In the genomic region with DNA sequence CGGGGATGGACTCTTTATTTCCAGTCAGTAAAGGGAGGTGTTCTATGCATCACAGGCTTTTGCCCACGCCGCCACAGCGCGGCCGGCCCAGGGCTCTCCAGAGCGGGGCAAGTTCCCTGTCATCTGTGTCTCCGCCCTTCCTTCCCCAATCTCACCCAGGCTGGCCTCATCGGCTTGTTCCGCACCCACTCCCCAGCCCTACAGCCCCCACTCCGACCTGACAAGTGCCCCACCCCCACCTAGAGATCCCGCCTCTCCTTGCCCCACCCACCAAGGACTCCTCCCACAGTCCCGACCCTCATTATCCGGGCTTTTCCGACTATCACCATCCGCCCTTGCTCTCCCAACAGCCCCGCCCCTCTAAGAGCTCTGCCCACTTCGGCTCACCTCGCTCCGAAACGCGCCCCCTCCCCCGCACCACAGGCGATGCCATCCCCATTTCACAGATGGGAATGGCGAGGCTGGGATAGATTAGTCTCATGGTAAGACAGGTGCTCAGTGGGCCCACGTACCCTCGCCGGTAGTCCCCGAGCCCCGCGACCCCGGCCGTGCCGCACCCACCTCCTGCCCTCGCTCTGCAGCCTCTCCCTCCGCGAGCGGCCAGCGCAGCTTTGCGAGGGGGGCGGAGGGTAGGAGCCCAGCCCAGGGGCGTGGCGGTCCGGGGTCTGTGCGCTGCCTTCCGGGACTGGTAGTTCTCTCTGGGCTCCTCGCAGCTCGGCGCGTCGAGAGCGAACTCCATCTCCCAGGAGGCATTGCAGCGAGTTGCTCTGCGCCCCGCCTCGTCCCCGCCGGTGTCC, we compare ENCODE assay signal across 1 cellular context.
A peak's percentile ranks its signal among the peaks of the same experiment; 100 is the strongest.
TF ChIP-seq lines count a peak whose summit lies in the region.

TSS of gene KCTD21 (minus strand) at position 615 of the 797 bp plus-strand sequence. CDS start 14,072 bp downstream, outside the sequence.

TF ChIP-seq in K562, 482 proteins besides CTCF, POLR2A, EP300 and RAD21 (continued from another document and continues in another):
- TF ChIP-seq, protein P1, sequence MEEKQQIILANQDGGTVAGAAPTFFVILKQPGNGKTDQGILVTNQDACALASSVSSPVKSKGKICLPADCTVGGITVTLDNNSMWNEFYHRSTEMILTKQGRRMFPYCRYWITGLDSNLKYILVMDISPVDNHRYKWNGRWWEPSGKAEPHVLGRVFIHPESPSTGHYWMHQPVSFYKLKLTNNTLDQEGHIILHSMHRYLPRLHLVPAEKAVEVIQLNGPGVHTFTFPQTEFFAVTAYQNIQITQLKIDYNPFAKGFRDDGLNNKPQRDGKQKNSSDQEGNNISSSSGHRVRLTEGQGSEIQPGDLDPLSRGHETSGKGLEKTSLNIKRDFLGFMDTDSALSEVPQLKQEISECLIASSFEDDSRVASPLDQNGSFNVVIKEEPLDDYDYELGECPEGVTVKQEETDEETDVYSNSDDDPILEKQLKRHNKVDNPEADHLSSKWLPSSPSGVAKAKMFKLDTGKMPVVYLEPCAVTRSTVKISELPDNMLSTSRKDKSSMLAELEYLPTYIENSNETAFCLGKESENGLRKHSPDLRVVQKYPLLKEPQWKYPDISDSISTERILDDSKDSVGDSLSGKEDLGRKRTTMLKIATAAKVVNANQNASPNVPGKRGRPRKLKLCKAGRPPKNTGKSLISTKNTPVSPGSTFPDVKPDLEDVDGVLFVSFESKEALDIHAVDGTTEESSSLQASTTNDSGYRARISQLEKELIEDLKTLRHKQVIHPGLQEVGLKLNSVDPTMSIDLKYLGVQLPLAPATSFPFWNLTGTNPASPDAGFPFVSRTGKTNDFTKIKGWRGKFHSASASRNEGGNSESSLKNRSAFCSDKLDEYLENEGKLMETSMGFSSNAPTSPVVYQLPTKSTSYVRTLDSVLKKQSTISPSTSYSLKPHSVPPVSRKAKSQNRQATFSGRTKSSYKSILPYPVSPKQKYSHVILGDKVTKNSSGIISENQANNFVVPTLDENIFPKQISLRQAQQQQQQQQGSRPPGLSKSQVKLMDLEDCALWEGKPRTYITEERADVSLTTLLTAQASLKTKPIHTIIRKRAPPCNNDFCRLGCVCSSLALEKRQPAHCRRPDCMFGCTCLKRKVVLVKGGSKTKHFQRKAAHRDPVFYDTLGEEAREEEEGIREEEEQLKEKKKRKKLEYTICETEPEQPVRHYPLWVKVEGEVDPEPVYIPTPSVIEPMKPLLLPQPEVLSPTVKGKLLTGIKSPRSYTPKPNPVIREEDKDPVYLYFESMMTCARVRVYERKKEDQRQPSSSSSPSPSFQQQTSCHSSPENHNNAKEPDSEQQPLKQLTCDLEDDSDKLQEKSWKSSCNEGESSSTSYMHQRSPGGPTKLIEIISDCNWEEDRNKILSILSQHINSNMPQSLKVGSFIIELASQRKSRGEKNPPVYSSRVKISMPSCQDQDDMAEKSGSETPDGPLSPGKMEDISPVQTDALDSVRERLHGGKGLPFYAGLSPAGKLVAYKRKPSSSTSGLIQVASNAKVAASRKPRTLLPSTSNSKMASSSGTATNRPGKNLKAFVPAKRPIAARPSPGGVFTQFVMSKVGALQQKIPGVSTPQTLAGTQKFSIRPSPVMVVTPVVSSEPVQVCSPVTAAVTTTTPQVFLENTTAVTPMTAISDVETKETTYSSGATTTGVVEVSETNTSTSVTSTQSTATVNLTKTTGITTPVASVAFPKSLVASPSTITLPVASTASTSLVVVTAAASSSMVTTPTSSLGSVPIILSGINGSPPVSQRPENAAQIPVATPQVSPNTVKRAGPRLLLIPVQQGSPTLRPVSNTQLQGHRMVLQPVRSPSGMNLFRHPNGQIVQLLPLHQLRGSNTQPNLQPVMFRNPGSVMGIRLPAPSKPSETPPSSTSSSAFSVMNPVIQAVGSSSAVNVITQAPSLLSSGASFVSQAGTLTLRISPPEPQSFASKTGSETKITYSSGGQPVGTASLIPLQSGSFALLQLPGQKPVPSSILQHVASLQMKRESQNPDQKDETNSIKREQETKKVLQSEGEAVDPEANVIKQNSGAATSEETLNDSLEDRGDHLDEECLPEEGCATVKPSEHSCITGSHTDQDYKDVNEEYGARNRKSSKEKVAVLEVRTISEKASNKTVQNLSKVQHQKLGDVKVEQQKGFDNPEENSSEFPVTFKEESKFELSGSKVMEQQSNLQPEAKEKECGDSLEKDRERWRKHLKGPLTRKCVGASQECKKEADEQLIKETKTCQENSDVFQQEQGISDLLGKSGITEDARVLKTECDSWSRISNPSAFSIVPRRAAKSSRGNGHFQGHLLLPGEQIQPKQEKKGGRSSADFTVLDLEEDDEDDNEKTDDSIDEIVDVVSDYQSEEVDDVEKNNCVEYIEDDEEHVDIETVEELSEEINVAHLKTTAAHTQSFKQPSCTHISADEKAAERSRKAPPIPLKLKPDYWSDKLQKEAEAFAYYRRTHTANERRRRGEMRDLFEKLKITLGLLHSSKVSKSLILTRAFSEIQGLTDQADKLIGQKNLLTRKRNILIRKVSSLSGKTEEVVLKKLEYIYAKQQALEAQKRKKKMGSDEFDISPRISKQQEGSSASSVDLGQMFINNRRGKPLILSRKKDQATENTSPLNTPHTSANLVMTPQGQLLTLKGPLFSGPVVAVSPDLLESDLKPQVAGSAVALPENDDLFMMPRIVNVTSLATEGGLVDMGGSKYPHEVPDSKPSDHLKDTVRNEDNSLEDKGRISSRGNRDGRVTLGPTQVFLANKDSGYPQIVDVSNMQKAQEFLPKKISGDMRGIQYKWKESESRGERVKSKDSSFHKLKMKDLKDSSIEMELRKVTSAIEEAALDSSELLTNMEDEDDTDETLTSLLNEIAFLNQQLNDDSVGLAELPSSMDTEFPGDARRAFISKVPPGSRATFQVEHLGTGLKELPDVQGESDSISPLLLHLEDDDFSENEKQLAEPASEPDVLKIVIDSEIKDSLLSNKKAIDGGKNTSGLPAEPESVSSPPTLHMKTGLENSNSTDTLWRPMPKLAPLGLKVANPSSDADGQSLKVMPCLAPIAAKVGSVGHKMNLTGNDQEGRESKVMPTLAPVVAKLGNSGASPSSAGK (IDR thresholded peaks at IDR 0.05), result no peak
- TF ChIP-seq ZNF512 (tag; IDR thresholded peaks at IDR 0.05), result no peak
- TF ChIP-seq FOSL1 (tag; conservative IDR thresholded peaks at IDR 0.05), result no peak; the same call in 1 of the 2 replicates
- TF ChIP-seq ZNF589 (CRISPR knock-in tag; IDR thresholded peaks at IDR 0.05; ENCODE audit: low read depth), result no peak
- no peak for TF ChIP-seq CBX8 (IDR thresholded peaks at IDR 0.05; ENCODE audit: borderline replicate concordance, extremely low read depth, low read depth, low read length, poor library complexity, severe bottlenecking)
- no peak for TF ChIP-seq TAF15 (IDR thresholded peaks at IDR 0.05; ENCODE audit: low read depth, low read length)
- TF ChIP-seq TCFL5 (CRISPR knock-in tag; conservative IDR thresholded peaks at IDR 0.05), result no peak
- TF ChIP-seq, protein P2, sequence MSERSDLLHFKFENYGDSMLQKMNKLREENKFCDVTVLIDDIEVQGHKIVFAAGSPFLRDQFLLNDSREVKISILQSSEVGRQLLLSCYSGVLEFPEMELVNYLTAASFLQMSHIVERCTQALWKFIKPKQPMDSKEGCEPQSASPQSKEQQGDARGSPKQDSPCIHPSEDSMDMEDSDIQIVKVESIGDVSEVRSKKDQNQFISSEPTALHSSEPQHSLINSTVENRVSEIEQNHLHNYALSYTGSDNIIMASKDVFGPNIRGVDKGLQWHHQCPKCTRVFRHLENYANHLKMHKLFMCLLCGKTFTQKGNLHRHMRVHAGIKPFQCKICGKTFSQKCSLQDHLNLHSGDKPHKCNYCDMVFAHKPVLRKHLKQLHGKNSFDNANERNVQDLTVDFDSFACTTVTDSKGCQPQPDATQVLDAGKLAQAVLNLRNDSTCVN (CRISPR knock-in tag; IDR thresholded peaks at IDR 0.05), result no peak
- TF ChIP-seq MTA1 (IDR thresholded peaks at IDR 0.05; ENCODE audit: borderline replicate concordance), result peak; percentile 54; the same call in 1 of the 2 replicates
- TF ChIP-seq, protein P3, sequence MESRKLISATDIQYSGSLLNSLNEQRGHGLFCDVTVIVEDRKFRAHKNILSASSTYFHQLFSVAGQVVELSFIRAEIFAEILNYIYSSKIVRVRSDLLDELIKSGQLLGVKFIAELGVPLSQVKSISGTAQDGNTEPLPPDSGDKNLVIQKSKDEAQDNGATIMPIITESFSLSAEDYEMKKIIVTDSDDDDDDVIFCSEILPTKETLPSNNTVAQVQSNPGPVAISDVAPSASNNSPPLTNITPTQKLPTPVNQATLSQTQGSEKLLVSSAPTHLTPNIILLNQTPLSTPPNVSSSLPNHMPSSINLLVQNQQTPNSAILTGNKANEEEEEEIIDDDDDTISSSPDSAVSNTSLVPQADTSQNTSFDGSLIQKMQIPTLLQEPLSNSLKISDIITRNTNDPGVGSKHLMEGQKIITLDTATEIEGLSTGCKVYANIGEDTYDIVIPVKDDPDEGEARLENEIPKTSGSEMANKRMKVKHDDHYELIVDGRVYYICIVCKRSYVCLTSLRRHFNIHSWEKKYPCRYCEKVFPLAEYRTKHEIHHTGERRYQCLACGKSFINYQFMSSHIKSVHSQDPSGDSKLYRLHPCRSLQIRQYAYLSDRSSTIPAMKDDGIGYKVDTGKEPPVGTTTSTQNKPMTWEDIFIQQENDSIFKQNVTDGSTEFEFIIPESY (CRISPR knock-in tag; IDR thresholded peaks at IDR 0.05), result no peak
- TF ChIP-seq FOS (IDR thresholded peaks at IDR 0.05; ENCODE audit: extremely low read depth, insufficient read length), result no peak
- TF ChIP-seq TSC22D4 (tag; IDR thresholded peaks at IDR 0.05), result no peak
- TF ChIP-seq ZNF124 (CRISPR knock-in tag; IDR thresholded peaks at IDR 0.05), result no peak
- no peak for TF ChIP-seq RBM15 (IDR thresholded peaks at IDR 0.05; ENCODE audit: insufficient read depth, low read length)
- TF ChIP-seq MIER1 (IDR thresholded peaks at IDR 0.05; ENCODE audit: low read depth), result no peak
- no peak for TF ChIP-seq ZKSCAN8 (CRISPR knock-in tag; IDR thresholded peaks at IDR 0.05)
- no peak for TF ChIP-seq BCL6 (CRISPR knock-in tag; IDR thresholded peaks at IDR 0.05)
- peak; percentile 19; the same call in 1 of the 2 replicates for TF ChIP-seq ETV5 (CRISPR knock-in tag; IDR thresholded peaks at IDR 0.05; ENCODE audit: low read depth)
- no peak for TF ChIP-seq ZNF561 (CRISPR knock-in tag; conservative IDR thresholded peaks at IDR 0.05)
- no peak for TF ChIP-seq BRD4 (IDR thresholded peaks at IDR 0.05)
- no peak for TF ChIP-seq SNIP1 (IDR thresholded peaks at IDR 0.05; ENCODE audit: low read depth)
- peak; percentile 55; the same call in 1 of the 2 replicates for TF ChIP-seq GMEB1 (CRISPR knock-in tag; IDR thresholded peaks at IDR 0.05)
- TF ChIP-seq KAT8 (IDR thresholded peaks at IDR 0.05; ENCODE audit: low read depth), result no peak
- no peak for TF ChIP-seq ZBTB5 (IDR thresholded peaks at IDR 0.05)
- no peak for TF ChIP-seq ZC3H4 (CRISPR knock-in tag; IDR thresholded peaks at IDR 0.05; ENCODE audit: borderline replicate concordance)
- TF ChIP-seq TBP (optimal IDR thresholded peaks at IDR 0.05; ENCODE audit: low read depth, low read length), result peak; percentile 6
- no peak for TF ChIP-seq PHB (CRISPR knock-in tag; IDR thresholded peaks at IDR 0.05)
- TF ChIP-seq IRF9 (tag; IDR thresholded peaks at IDR 0.05), result no peak
- no peak for TF ChIP-seq RBM17 (IDR thresholded peaks at IDR 0.05; ENCODE audit: borderline replicate concordance, low read depth, low read length)
- no peak; the same call in 1 of the 2 replicates for TF ChIP-seq MXI1 (IDR thresholded peaks at IDR 0.05; ENCODE audit: low read depth, low read length)
- TF ChIP-seq ZNF263 (CRISPR knock-in tag; IDR thresholded peaks at IDR 0.05; ENCODE audit: borderline replicate concordance), result no peak
